14 cellular contexts compared by ENCODE assay signal in the genomic region with DNA sequence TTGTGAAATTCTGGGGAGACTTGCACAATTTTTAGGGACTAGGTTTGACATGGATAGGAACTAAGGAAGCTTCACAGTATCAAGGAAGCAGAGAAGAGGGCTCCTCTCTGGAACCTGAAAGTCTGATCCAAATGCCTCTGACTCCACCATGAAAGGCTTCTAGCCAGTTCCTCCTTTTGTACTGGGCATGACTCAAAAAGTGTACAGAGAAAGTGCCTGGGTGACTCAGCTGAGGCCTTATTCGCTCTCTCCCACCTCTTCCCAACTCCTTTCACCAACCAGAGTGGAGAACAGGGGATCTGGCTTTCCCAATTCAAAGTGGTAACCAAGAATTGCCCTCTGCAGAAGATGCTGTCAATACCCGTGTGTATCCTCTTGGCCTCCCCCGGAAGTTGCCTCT.
DNase-seq lines count a peak whose midpoint lies in the region; ATAC-seq and TF ChIP-seq lines count a peak whose summit lies in the region.
"Had no signal": no experiment of that assay in that cellular context is flagged by ENCODE, and none has a peak within 500 bp of the region (broad histone marks: within the 10 kb centered on the region; RNA-seq: fewer than 3 reads in every experiment).

No MANE protein-coding gene starts in this region.

- H3K36me3 Mint-ChIP-seq in naive thymus-derived CD8-positive, alpha-beta T cell: no peaks in the 10 kb centered on the region
- H3K36me3 Mint-ChIP-seq: brain had no signal

- peaks cover 0 to 2% (median 0%) of the 10 kb centered on the region in 4 donors for H3K4me1 Mint-ChIP-seq in naive thymus-derived CD8-positive, alpha-beta T cell

- POLR2A ChIA-PET in naive thymus-derived CD8-positive, alpha-beta T cell (lab: Charles Lee): no interaction called here

- DNase-seq in AG20443 (ENCODE audit: low spot score) (peak; percentile 61), SKM-1 (lab: John Stamatoyannopoulos, UW; ENCODE audit: unreplicated experiment) (peak; percentile 37), fibroblast of pulmonary artery (ENCODE audit: low read depth) (peak; percentile 64), putamen (ENCODE audit: low spot score) (no peak), GF-D8 (lab: John Stamatoyannopoulos, UW) (no peak)
- no peak for DNase-seq in effector CD8-positive, alpha-beta T cell (lab: John Stamatoyannopoulos, UW)
- no peak for DNase-seq in naive thymus-derived CD8-positive, alpha-beta T cell
- DNase-seq: activated T-cell treated with anti-CD3 and anti-CD28 coated beads for 4 hours, naive B cell, NCI-H2171 treated with DMSO at 0.1 percent for 48 hours, right lobe of liver had no signal

- no peak overlapping the region for H3K4me3 ChIP-seq in fibroblast of pulmonary artery (replicated peaks; ENCODE audit: low read depth, low read length)
- H3K4me3 ChIP-seq: right lobe of liver had no signal

- peaks cover 0 to 3% (median 0%) of the 10 kb centered on the region in 5 donors for H3K27me3 Mint-ChIP-seq in naive thymus-derived CD8-positive, alpha-beta T cell

- ATAC-seq in HG03103 (IDR thresholded peaks at IDR 0.05; ENCODE audit: low read depth, unreplicated experiment): peak; percentile 59
- ATAC-seq in naive thymus-derived CD8-positive, alpha-beta T cell: no peak
- ATAC-seq: Panc1 had no signal

- H3K9me3 Mint-ChIP-seq in naive thymus-derived CD8-positive, alpha-beta T cell: peaks cover 0 to 3% (median 0%) of the 10 kb centered on the region in 9 donors

- no peak overlapping the region for H3K4me3 Mint-ChIP-seq in naive thymus-derived CD8-positive, alpha-beta T cell
- H3K4me3 Mint-ChIP-seq: brain, naive B cell had no signal

- no peak for TF ChIP-seq CTCF in fibroblast of pulmonary artery (IDR thresholded peaks at IDR 0.05; ENCODE audit: low read length, missing control alignments)

- no peak overlapping the region for H3K27ac Mint-ChIP-seq in naive thymus-derived CD8-positive, alpha-beta T cell
- H3K27ac Mint-ChIP-seq: brain, naive B cell had no signal

Comparison
In these comparisons a context has a peak if more than half of its experiments do, and no peak if none do; other contexts are left out.
1. DNase-seq: peak in AG20443 (single experiment), SKM-1 (single experiment) and fibroblast of pulmonary artery (single experiment); none in effector CD8-positive, alpha-beta T cell (single experiment), putamen (single experiment), naive thymus-derived CD8-positive, alpha-beta T cell (0 of 10) and GF-D8 (single experiment).